ENCODE assay signal across 8 cellular contexts in the genomic region with DNA sequence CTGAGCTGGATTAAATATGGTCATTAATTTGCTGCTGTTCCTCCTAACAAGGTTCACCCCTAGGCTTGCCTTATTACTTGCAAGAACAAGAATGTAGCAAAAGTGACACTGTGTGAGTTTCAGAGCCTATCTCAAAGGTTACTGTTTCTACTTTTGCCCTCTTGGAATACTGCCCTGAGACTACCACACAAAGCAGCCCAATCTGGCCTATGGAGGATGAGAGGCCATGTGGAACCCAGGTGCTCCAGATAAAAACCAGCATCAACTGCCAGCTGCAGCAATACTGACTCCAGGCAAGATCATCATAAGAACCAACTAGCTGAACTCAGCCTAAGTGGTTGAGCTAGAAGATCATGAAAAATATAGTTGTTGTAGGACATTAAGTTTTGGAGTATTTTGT.
"Had no signal": no experiment of that assay in that cellular context is flagged by ENCODE, and none has a peak within 500 bp of the region (broad histone marks: within the 10 kb centered on the region; RNA-seq: fewer than 3 reads in every experiment).

No MANE protein-coding gene starts in this region.

- H3K9me3 Mint-ChIP-seq: HFFc6 had no signal

- H3K9me3 ChIP-seq: HAP-1 had no signal

- H3K27ac ChIP-seq: GM23248 had no signal

- DNase-seq: GM23248, GOT3, H7, HFFc6, IMR-90 had no signal

- ATAC-seq: HCT116, K562 had no signal

- H3K4me3 Mint-ChIP-seq: HFFc6 had no signal

- H3K4me1 ChIP-seq: HAP-1 had no signal

- H3K27ac Mint-ChIP-seq: HFFc6 had no signal

- H3K4me3 ChIP-seq: GM23248, HAP-1, K562 had no signal
